1 cellular context compared by ENCODE assay signal in genomic region chr4:86934772-86935498, GRCh38.
A peak's percentile ranks its signal among the peaks of the same experiment; 100 is the strongest.
TF ChIP-seq lines count a peak whose summit lies in the region.

Gene AFF1, plus strand, starts transcription at chr4:86935011. Its CDS starts 13,523 bp downstream, at chr4:86948534.

TF ChIP-seq in HepG2, 621 proteins besides CTCF, POLR2A, EP300 and RAD21 (continued from another document and continues in another):
- TF ChIP-seq MLXIP (CRISPR knock-in tag; IDR thresholded peaks at IDR 0.05; ENCODE audit: borderline replicate concordance) (no peak), CBX2 (IDR thresholded peaks at IDR 0.05; ENCODE audit: low read depth, low read length) (no peak), CBX2 (CRISPR knock-in tag; IDR thresholded peaks at IDR 0.05; ENCODE audit: low read depth) (no peak), MTF1 (CRISPR knock-in tag; IDR thresholded peaks at IDR 0.05) (no peak), ISL2 (CRISPR knock-in tag; IDR thresholded peaks at IDR 0.05) (peak; percentile 9; the same call in 1 of the 2 replicates), ZNF484 (CRISPR knock-in tag; IDR thresholded peaks at IDR 0.05; ENCODE audit: borderline replicate concordance, low read depth) (peak; percentile 73; the same call in 1 of the 2 replicates), KDM5B (CRISPR knock-in tag; IDR thresholded peaks at IDR 0.05; ENCODE audit: borderline replicate concordance) (peak; percentile 86), ZBTB43 (CRISPR knock-in tag; conservative IDR thresholded peaks at IDR 0.05) (no peak), SAP130 (CRISPR knock-in tag; IDR thresholded peaks at IDR 0.05; ENCODE audit: low read depth) (peak; percentile 88), HOXA9 (CRISPR knock-in tag; IDR thresholded peaks at IDR 0.05; ENCODE audit: borderline replicate concordance) (peak; percentile 80), GATAD1 (CRISPR knock-in tag; IDR thresholded peaks at IDR 0.05) (peak; percentile 65), ZNF24 (IDR thresholded peaks at IDR 0.05) (no peak), ZHX1 (CRISPR knock-in tag; IDR thresholded peaks at IDR 0.05; ENCODE audit: low read depth) (peak; percentile 87; the same call in 1 of the 2 replicates), HCFC1 (IDR thresholded peaks at IDR 0.05; ENCODE audit: low read depth, low read length) (no peak), ZNF281 (CRISPR knock-in tag; IDR thresholded peaks at IDR 0.05; ENCODE audit: borderline replicate concordance) (peak; percentile 47; the same call in 1 of the 2 replicates), ZNF510 (CRISPR knock-in tag; IDR thresholded peaks at IDR 0.05; ENCODE audit: low read depth) (peak; percentile 90; the same call in 1 of the 2 replicates), THAP8 (CRISPR knock-in tag; IDR thresholded peaks at IDR 0.05; ENCODE audit: borderline replicate concordance) (no peak), MXD4 (CRISPR knock-in tag; IDR thresholded peaks at IDR 0.05) (peak; percentile 60; the same call in 1 of the 2 replicates), CHCHD3 (CRISPR knock-in tag; IDR thresholded peaks at IDR 0.05) (no peak), NFE2 (CRISPR knock-in tag; IDR thresholded peaks at IDR 0.05) (no peak), CCAR2 (optimal IDR thresholded peaks at IDR 0.05; ENCODE audit: low read depth, low read length) (no peak), FOXK1 (CRISPR knock-in tag; IDR thresholded peaks at IDR 0.05; ENCODE audit: borderline replicate concordance, low read depth) (no peak), MTA1 (CRISPR knock-in tag; IDR thresholded peaks at IDR 0.05; ENCODE audit: borderline replicate concordance) (peak; percentile 87), HOXA7 (CRISPR knock-in tag; IDR thresholded peaks at IDR 0.05) (no peak), MYC (CRISPR knock-in tag; IDR thresholded peaks at IDR 0.05; ENCODE audit: borderline replicate concordance) (peak; percentile 80), ZNF275 (CRISPR knock-in tag; IDR thresholded peaks at IDR 0.05; ENCODE audit: borderline replicate concordance) (no peak), HNF1A (IDR thresholded peaks at IDR 0.05; ENCODE audit: low read depth) (no peak), HNF1A (CRISPR knock-in tag; IDR thresholded peaks at IDR 0.05; ENCODE audit: borderline replicate concordance) (peak; percentile 83), PAXIP1 (CRISPR knock-in tag; conservative IDR thresholded peaks at IDR 0.05) (peak; percentile 47; the same call in 1 of the 2 replicates), ZNF17 (CRISPR knock-in tag; IDR thresholded peaks at IDR 0.05) (no peak), EED (CRISPR knock-in tag; IDR thresholded peaks at IDR 0.05) (peak; percentile 85), TAF15 (IDR thresholded peaks at IDR 0.05; ENCODE audit: low read depth, low read length, poor library complexity, severe bottlenecking) (no peak), AKAP8 (CRISPR knock-in tag; IDR thresholded peaks at IDR 0.05) (no peak; the same call in 1 of the 2 replicates), ZNF280B (CRISPR knock-in tag; IDR thresholded peaks at IDR 0.05; ENCODE audit: borderline replicate concordance) (peak; percentile 55; the same call in 1 of the 2 replicates), LBX2 (CRISPR knock-in tag; IDR thresholded peaks at IDR 0.05; ENCODE audit: borderline replicate concordance) (no peak; the same call in 1 of the 2 replicates)
